8 cellular contexts compared by ENCODE assay signal in the genomic region with DNA sequence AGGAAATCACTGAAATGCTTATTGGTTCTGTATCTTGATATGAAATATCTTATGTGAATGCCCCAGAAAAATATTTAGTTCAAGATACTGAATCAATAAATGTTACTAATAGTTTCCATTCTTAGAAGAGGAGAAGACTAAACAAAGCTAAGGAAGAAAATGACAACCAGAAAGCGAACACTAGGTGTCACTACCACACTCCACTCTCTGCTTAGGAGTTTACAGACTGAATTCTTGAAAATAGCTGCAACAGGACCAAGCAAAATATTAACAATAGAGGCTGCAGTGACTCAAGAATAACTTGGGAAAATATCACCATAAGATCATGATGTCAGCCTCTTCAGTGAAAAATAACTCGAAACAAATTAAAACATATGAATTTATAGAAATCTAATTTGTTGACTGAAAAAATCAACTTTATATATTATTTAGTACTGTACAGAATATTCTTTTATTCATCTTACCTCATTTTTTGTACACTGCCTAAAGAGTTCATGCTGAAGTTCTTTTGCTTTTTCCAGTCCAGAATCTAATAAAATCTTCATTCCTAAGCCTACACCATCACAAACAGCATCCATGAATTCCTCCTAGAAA.
A peak's percentile ranks its signal among the peaks of the same experiment; 100 is the strongest.
DNase-seq lines count a peak whose midpoint lies in the region; ATAC-seq and TF ChIP-seq lines count a peak whose summit lies in the region.

No MANE protein-coding gene starts in this region.

- ATAC-seq in HG03378 (IDR thresholded peaks at IDR 0.05; ENCODE audit: unreplicated experiment) (peak; percentile 63), GM21447 (IDR thresholded peaks at IDR 0.05; ENCODE audit: unreplicated experiment) (no peak), GM18520 (IDR thresholded peaks at IDR 0.05; ENCODE audit: unreplicated experiment) (no peak)

- H3K9me3 ChIP-seq in osteoblast (ENCODE audit: low read depth, low read length), result no peaks in the 10 kb centered on the region

- peak; percentile 72 for TF ChIP-seq CTCF in RWPE1 (conservative IDR thresholded peaks at IDR 0.05; ENCODE audit: low read depth)
- TF ChIP-seq CTCF in epithelial cell of esophagus (IDR thresholded peaks at IDR 0.05; ENCODE audit: insufficient read depth, low read depth, low read length, missing control alignments), result peak; percentile 74
- TF ChIP-seq CTCF in osteoblast (IDR thresholded peaks at IDR 0.05; ENCODE audit: extremely low read depth, low read depth, low read length), result peak; percentile 78

- CTCF ChIA-PET in RWPE1 (lab: Yijun Ruan, JAX), result interaction anchor here (0.5 to 2.2 kb wide), 33 partner anchors 11 to 666 kb away, joined by 3 to 20 read pairs (median 3); a partner anchor contains a TSS

- H4K20me1 ChIP-seq in osteoblast (ENCODE audit: insufficient read depth, low read length), result no peaks in the 10 kb centered on the region

- H3K4me3 ChIP-seq in epithelial cell of esophagus (ENCODE audit: low read length) (no peak overlapping the region), osteoblast (ENCODE audit: insufficient read depth, low read length) (no peak overlapping the region)

- POLR2A ChIA-PET in RWPE1 (lab: Yijun Ruan, JAX; ENCODE audit: low non-redundant PET), result no interaction called here

- peak; percentile 81 for DNase-seq in SIG-M5 treated with dmso at 0.1 percent for 504 hours (lab: John Stamatoyannopoulos, UW; ENCODE audit: unreplicated experiment)
- no peak for DNase-seq in SIG-M5 (lab: John Stamatoyannopoulos, UW)
- DNase-seq in RWPE1 (ENCODE audit: low spot score), result peak; percentile 63
- DNase-seq in epithelial cell of esophagus (ENCODE audit: low read depth), result peak; percentile 64
- peak; percentile 58 for DNase-seq in osteoblast (ENCODE audit: insufficient read length, low spot score, missing footprints)

- no peaks in the 10 kb centered on the region for H3K79me2 ChIP-seq in osteoblast (ENCODE audit: insufficient read depth, low read length)

- no peak overlapping the region for H3K4me2 ChIP-seq in osteoblast (ENCODE audit: insufficient read depth, low read length)

- H3K4me1 ChIP-seq in osteoblast (ENCODE audit: insufficient read depth, low read length), result no peaks in the 10 kb centered on the region

- no peak overlapping the region for H2AFZ ChIP-seq in osteoblast (ENCODE audit: low read length)

- no peaks in the 10 kb centered on the region for H3K36me3 ChIP-seq in osteoblast (ENCODE audit: insufficient read depth, low read length)

- no peaks in the 10 kb centered on the region for H3K27me3 ChIP-seq in osteoblast (ENCODE audit: insufficient read depth, low read length)

- H3K27ac ChIP-seq in RWPE1 (no peak overlapping the region), osteoblast (ENCODE audit: low read depth, low read length) (no peak overlapping the region)
